ENCODE assay signal across 32 cellular contexts in genomic region chr2:217037330-217037729, GRCh38.
"Had no signal": no experiment of that assay in that cellular context is flagged by ENCODE, and none has a peak within 500 bp of the region (broad histone marks: within the 10 kb centered on the region; RNA-seq: fewer than 3 reads in every experiment).

No MANE protein-coding gene starts in this region.

- H3K36me3 ChIP-seq: WERI-Rb-1 had no signal

- H3K27ac ChIP-seq: body of pancreas, epithelial cell of prostate, WERI-Rb-1 had no signal

- H3K9me3 ChIP-seq: body of pancreas had no signal

- H3K4me3 ChIP-seq: body of pancreas had no signal

- H3K4me1 ChIP-seq: body of pancreas had no signal

- H3K27me3 ChIP-seq: body of pancreas had no signal

- FAIRE-seq: colon, endometrium, endothelial cell of umbilical vein, frontal cortex had no signal

- ATAC-seq: activated CD4-positive, CD25-positive, alpha-beta regulatory T cell treated with anti-CD3 and anti-CD28 coated beads, Interleukin-2, amount 50 U/mL, for 24 hours; activated CD8-positive, alpha-beta T cell treated with anti-CD3 and anti-CD28 coated beads for 36 hours; activated T-cell treated with anti-CD3 and anti-CD28 coated beads, Interleukin-2, amount 50 U/mL, for 4 hours; activated T-helper 17 cell treated with anti-CD3 and anti-CD28 coated beads, Interleukin-2, amount 50 U/mL, for 72 hours; body of pancreas; effector memory CD8-positive, alpha-beta T cell; T-helper 17 cell had no signal

- DNase-seq: activated B cell treated with CpG ODN at 0.5 μM for 24 hours; activated CD4-positive, alpha-beta T cell treated with anti-CD3 and anti-CD28 coated beads for 48 hours; activated CD4-positive, alpha-beta T cell treated with anti-CD3 and anti-CD28 coated beads, Interleukin-2, amount 50 U/mL, for 1 hour; activated CD4-positive, alpha-beta T cell treated with anti-CD3 and anti-CD28 coated beads, Interleukin-2, amount 50 U/mL, for 48 hours; activated CD8-positive, alpha-beta memory T cell treated with anti-CD3 and anti-CD28 coated beads for 24 hours; activated CD8-positive, alpha-beta T cell treated with anti-CD3 and anti-CD28 coated beads for 36 hours; activated effector memory CD4-positive, alpha-beta T cell treated with Interleukin-2 at 50 U/mL for 16 hours; activated gamma-delta T cell treated with Interleukin-2 at 50 U/mL for 16 hours; activated naive CD4-positive, alpha-beta T cell treated with anti-CD3 and anti-CD28 coated beads, Interleukin-2, amount 50 U/mL, for 16 hours; activated naive CD4-positive, alpha-beta T cell treated with Interleukin-2 at 50 U/mL for 16 hours; activated T-cell treated with anti-CD3 and anti-CD28 coated beads, Interleukin-2, amount 50 U/mL, for 4 hours; amniotic stem cell; aorta; body of pancreas; caudate nucleus; cortex of kidney; dermis blood vessel endothelial cell; effector CD4-positive, alpha-beta T cell; effector memory CD8-positive, alpha-beta T cell; foreskin fibroblast; head of caudate nucleus; T-helper 1 cell; T-helper 17 cell; T1000; WERI-Rb-1 had no signal
